ENCODE assay signal across 6 cellular contexts in genomic region chr2:123157016-123157415, GRCh38.
"Had no signal": no experiment of that assay in that cellular context is flagged by ENCODE, and none has a peak within 500 bp of the region (broad histone marks: within the 10 kb centered on the region; RNA-seq: fewer than 3 reads in every experiment).

No MANE protein-coding gene starts in this region.

- H3K9ac ChIP-seq: GM23248 had no signal

- H2AFZ ChIP-seq: GM23248 had no signal

- H3K4me3 ChIP-seq: GM23248, K562 had no signal

- H3K27ac ChIP-seq: GM23248 had no signal

- DNase-seq: GM23248, H9, HCEC 1CT, IMR-90, KG1 had no signal

- ATAC-seq: K562 had no signal
